Comparison of ENCODE assay signal across 17 cellular contexts in the genomic region with DNA sequence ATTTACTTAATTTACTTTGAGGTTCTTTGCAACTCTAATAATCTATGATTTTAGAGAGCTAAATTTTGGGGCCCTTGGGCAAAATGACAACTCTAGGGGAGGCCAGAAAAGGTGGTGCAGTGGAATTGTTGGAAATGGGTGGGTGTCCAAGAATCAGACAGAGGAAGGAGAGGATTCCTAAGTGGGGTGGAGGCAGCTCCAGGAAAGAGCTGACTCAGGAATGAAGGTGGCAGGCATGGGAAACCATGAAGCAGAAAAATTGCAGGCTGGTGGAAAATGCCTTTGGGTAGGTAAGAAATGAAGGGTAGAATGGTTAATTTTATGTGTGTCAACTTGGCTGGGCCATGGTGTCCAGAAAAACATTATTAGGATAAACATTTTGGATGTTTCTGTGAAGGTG.
DNase-seq lines count a peak whose midpoint lies in the region; ATAC-seq, FAIRE-seq and TF ChIP-seq lines count a peak whose summit lies in the region.
"Had no signal": no experiment of that assay in that cellular context is flagged by ENCODE, and none has a peak within 500 bp of the region (broad histone marks: within the 10 kb centered on the region; RNA-seq: fewer than 3 reads in every experiment).

No MANE protein-coding gene starts in this region.

- no peak for TF ChIP-seq CTCF in RWPE2 (IDR thresholded peaks at IDR 0.05; ENCODE audit: poor library complexity, severe bottlenecking)
- TF ChIP-seq CTCF in keratinocyte (optimal IDR thresholded peaks at IDR 0.05 in 1 of 3, IDR thresholded peaks at IDR 0.05 in 1 of 3, conservative IDR thresholded peaks at IDR 0.05 in 1 of 3; ENCODE audit: extremely low read depth in 1 of 3, insufficient read depth in 2 of 3, low read length in 3 of 3): no peak
- no peak for TF ChIP-seq CTCF in smooth muscle cell (IDR thresholded peaks at IDR 0.05; ENCODE audit: borderline replicate concordance, insufficient read depth, poor library complexity, severe bottlenecking)
- TF ChIP-seq CTCF in pancreas (IDR thresholded peaks at IDR 0.05): no peak
- TF ChIP-seq CTCF in glutamatergic neuron (IDR thresholded peaks at IDR 0.05; ENCODE audit: partially characterized antibody, unreplicated experiment): no peak

- no peak overlapping the region for H3K4me3 Mint-ChIP-seq in glutamatergic neuron (ENCODE audit: unreplicated experiment)

- H3K4me1 ChIP-seq in RWPE2 (ENCODE audit: insufficient read depth, poor library complexity, severe bottlenecking) (peaks cover 22% of the 10 kb centered on the region), keratinocyte (ENCODE audit: control insufficient read depth, extremely low read depth, insufficient read depth, low read length) (peaks cover 17% of the 10 kb centered on the region), smooth muscle cell (ENCODE audit: low read depth) (peaks cover 66% of the 10 kb centered on the region), pancreas (peaks cover 0 to 6% (median 0%) of the 10 kb centered on the region in 3 donors)

- H3K9me1 ChIP-seq in keratinocyte (ENCODE audit: control insufficient read depth, extremely low read depth, insufficient read depth, low read length): no peaks in the 10 kb centered on the region

- H3K36me3 Mint-ChIP-seq in glutamatergic neuron (ENCODE audit: unreplicated experiment): no peaks in the 10 kb centered on the region

- H2AFZ ChIP-seq in keratinocyte (ENCODE audit: control insufficient read depth, low read length): no peak overlapping the region
- H2AFZ ChIP-seq in smooth muscle cell (ENCODE audit: low read depth): no peak overlapping the region

- ATAC-seq in RWPE2 (ENCODE audit: low read depth): no peak
- no peak for ATAC-seq in GM21447 (IDR thresholded peaks at IDR 0.05; ENCODE audit: unreplicated experiment)
- ATAC-seq in pancreas: no peak
- ATAC-seq: HCT116, PC-3 had no signal

- dilution Hi-C loops in keratinocyte (cut with MboI; ENCODE audit: extremely low pct_ligation_motif_present, low sequenced_read_pairs): no loop called here

- H3K9me3 ChIP-seq in RWPE2 (ENCODE audit: severe bottlenecking) (no peaks in the 10 kb centered on the region), keratinocyte (ENCODE audit: control insufficient read depth, low read depth, low read length) (no peaks in the 10 kb centered on the region), smooth muscle cell (replicated peaks; ENCODE audit: low read depth) (no peaks in the 10 kb centered on the region), pancreas (no peaks in the 10 kb centered on the region)

- H3K27ac Mint-ChIP-seq in glutamatergic neuron (ENCODE audit: unreplicated experiment): no peak overlapping the region

- H3K27me3 ChIP-seq in RWPE2 (ENCODE audit: insufficient read depth, poor library complexity, severe bottlenecking) (no peaks in the 10 kb centered on the region), keratinocyte (ENCODE audit: control insufficient read depth, extremely low read depth, insufficient read depth, low read length) (no peaks in the 10 kb centered on the region), smooth muscle cell (ENCODE audit: low read depth) (no peaks in the 10 kb centered on the region), pancreas (no peaks in the 10 kb centered on the region)

- H3K4me3 ChIP-seq in RWPE2 (ENCODE audit: severe bottlenecking): no peak overlapping the region
- H3K4me3 ChIP-seq in keratinocyte (ENCODE audit: control insufficient read depth in 2 of 3, extremely low read depth in 1 of 3, insufficient read depth in 2 of 3, low read depth in 1 of 3, low read length in 3 of 3): no peak overlapping the region
- no peak overlapping the region for H3K4me3 ChIP-seq in smooth muscle cell
- no peak overlapping the region for H3K4me3 ChIP-seq in pancreas

- no peaks in the 10 kb centered on the region for H3K36me3 ChIP-seq in RWPE2 (ENCODE audit: low read depth)
- no peaks in the 10 kb centered on the region for H3K36me3 ChIP-seq in keratinocyte (ENCODE audit: control insufficient read depth in 2 of 2, extremely low read depth in 1 of 2, insufficient read depth in 2 of 2, low read length in 2 of 2)
- H3K36me3 ChIP-seq in smooth muscle cell (ENCODE audit: low read depth): no peaks in the 10 kb centered on the region
- no peaks in the 10 kb centered on the region for H3K36me3 ChIP-seq in pancreas

- H3K9me3 Mint-ChIP-seq in glutamatergic neuron (ENCODE audit: unreplicated experiment): no peaks in the 10 kb centered on the region

- H3K79me2 ChIP-seq in keratinocyte (ENCODE audit: control insufficient read depth, insufficient read depth, low read length) (no peaks in the 10 kb centered on the region), smooth muscle cell (ENCODE audit: low read depth) (no peaks in the 10 kb centered on the region)

- no peak overlapping the region for H3K4me2 ChIP-seq in keratinocyte (ENCODE audit: control insufficient read depth, extremely low read depth, insufficient read depth, low read depth, low read length)
- no peak overlapping the region for H3K4me2 ChIP-seq in smooth muscle cell

- intact Hi-C loops in pancreas (cut with DNase I): no loop called here

- H3K9ac ChIP-seq in keratinocyte (ENCODE audit: control insufficient read depth, extremely low read depth, insufficient read depth, low read length) (no peak overlapping the region), smooth muscle cell (ENCODE audit: low read depth) (no peak overlapping the region)

- no peaks in the 10 kb centered on the region for H4K20me1 ChIP-seq in keratinocyte (ENCODE audit: control insufficient read depth, extremely low read depth, insufficient read depth, low read length)
- no peaks in the 10 kb centered on the region for H4K20me1 ChIP-seq in smooth muscle cell (ENCODE audit: low read depth)

- H3K27ac ChIP-seq in RWPE2 (ENCODE audit: poor library complexity, severe bottlenecking) (peak overlapping the region; percentile 3), keratinocyte (ENCODE audit: control insufficient read depth, insufficient read depth, low read length) (no peak overlapping the region), smooth muscle cell (ENCODE audit: low read depth) (peak overlapping the region; percentile 72), pancreas (no peak overlapping the region)

- no peaks in the 10 kb centered on the region for H3F3A ChIP-seq in smooth muscle cell (ENCODE audit: low read depth)

- peaks cover 2% of the 10 kb centered on the region for H3K27me3 Mint-ChIP-seq in glutamatergic neuron (ENCODE audit: unreplicated experiment)

- DNase-seq in EH (ENCODE audit: low read depth) (peak; percentile 12), RWPE2 (ENCODE audit: low spot score) (no peak), keratinocyte (ENCODE audit: low read depth, low spot score) (no peak), smooth muscle cell (lab: John Stamatoyannopoulos, UW; ENCODE audit: unreplicated experiment) (no peak), pancreas (no peak), SHP77 treated with DMSO at 0.1 percent for 48 hours (lab: John Stamatoyannopoulos, UW) (no peak), glutamatergic neuron (no peak)
- DNase-seq: COR-L47, DMS153, KG1, NCI-H1436, NCI-H2081, NCI-H510A treated with DMSO at 0.1 percent for 48 hours, NCI-H82, PC-3 had no signal

- FAIRE-seq in keratinocyte (lab: Jason Lieb, UNC): peak; percentile 5
- no peak for FAIRE-seq in pancreas (lab: Jason Lieb, UNC)

- peaks cover 9% of the 10 kb centered on the region for H3K4me1 Mint-ChIP-seq in glutamatergic neuron (ENCODE audit: low read depth, unreplicated experiment)

Comparison
In these comparisons a context has a peak if more than half of its experiments do, and no peak if none do; other contexts are left out.
1. H3K27ac ChIP-seq: peak in RWPE2 (single experiment) and smooth muscle cell (single experiment); none in keratinocyte (single experiment) and pancreas (0 of 4).